In the genomic region with DNA sequence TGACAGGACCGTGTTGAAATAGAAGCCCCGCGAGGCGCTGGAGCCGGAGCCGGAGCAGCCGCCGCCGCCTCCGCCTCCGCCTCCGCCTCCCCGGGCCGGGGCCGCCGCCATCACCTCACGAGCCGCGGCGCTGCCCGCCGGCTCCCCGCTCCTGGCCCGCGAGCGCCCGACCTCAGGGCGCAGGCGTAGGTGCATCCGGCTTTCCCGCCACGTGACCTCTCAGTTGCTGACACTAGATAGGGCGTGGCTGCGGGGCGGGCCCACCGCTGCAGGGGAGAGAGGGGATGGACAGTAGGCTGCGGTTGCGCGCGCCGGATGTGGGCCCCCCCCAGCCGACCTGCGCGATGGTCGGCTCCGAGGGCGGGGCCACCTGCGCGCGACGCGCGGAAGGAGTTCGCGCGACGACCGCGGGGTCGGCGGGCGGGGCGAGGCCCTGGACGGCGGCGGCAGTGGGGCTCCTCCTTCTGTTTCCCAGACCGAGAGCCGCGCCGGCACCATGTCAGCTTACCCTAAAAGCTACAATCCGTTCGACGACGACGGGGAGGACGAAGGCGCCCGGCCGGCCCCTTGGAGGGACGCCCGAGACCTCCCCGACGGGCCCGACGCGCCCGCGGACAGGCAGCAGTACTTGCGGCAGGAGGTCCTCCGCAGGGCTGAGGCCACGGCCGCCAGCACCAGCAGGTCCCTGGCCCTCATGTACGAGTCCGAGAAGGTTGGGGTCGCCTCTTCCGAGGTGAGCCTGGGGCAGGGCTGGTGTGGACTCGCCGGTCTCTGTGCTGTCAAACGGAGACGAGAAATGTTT, we compare ENCODE assay signal across 8 cellular contexts. TPM values are rescaled to one million over a fixed set of nuclear protein-coding genes. Genes with fewer than 3 reads are reported as not detected.
A peak's percentile ranks its signal among the peaks of the same experiment; 100 is the strongest.
DNase-seq lines count a peak whose midpoint lies in the region; ATAC-seq and TF ChIP-seq lines count a peak whose summit lies in the region.

A gene (minus strand): TSS at position 197 of the 802 bp plus-strand sequence. CDS start 86 bp downstream, at position 111.
A gene (plus strand): TSS at position 393 of the 802 bp plus-strand sequence. CDS start 104 bp downstream, at position 497.

- H3K4me1 Mint-ChIP-seq in activated B cell treated with CpG ODN at 0.5 μM for 24 hours = peaks cover 46% of the 10 kb centered on the region

- peaks cover 8% of the 10 kb centered on the region for H3K4me1 ChIP-seq in smooth muscle cell (ENCODE audit: low read depth)

- intact Hi-C loops in activated B cell treated with CpG ODN at 0.5 μM for 24 hours (cut with micrococcal nuclease) = loop anchor here (1.0 to 5.0 kb wide), 6 partner anchors 58 to 1567 kb away; a partner anchor contains a TSS

- no peaks in the 10 kb centered on the region for H3K27me3 Mint-ChIP-seq in activated B cell treated with CpG ODN at 0.5 μM for 24 hours

- 2% methylated on average over 81 of the region's 100 CpGs for WGBS in smooth muscle cell (ENCODE audit: low lambda C conversion rate)

- no peaks in the 10 kb centered on the region for H3K9me3 ChIP-seq in smooth muscle cell (replicated peaks; ENCODE audit: low read depth)

- TF ChIP-seq CTCF in activated B cell treated with CpG ODN at 0.5 μM for 24 hours (IDR thresholded peaks at IDR 0.05) (no peak), cardiac fibroblast (IDR thresholded peaks at IDR 0.05; ENCODE audit: low read depth, low read length) (no peak), smooth muscle cell (IDR thresholded peaks at IDR 0.05; ENCODE audit: borderline replicate concordance, insufficient read depth, poor library complexity, severe bottlenecking) (no peak)

- H3K4me2 ChIP-seq in smooth muscle cell = peak within 1 kb of the TSS; percentile 95

- H3K27ac Mint-ChIP-seq in activated B cell treated with CpG ODN at 0.5 μM for 24 hours = peak within 1 kb of the TSS; percentile 80

- peak; percentile 100 for DNase-seq in AG08395 (ENCODE audit: low spot score)
- peak; percentile 87 for DNase-seq in NCI-H226
- peak; percentile 97 for DNase-seq in activated B cell treated with CpG ODN at 0.5 μM for 24 hours
- peak; percentile 98 to 99 for DNase-seq in cardiac fibroblast (ENCODE audit: low read depth in 2 of 2)
- peak; percentile 98 for DNase-seq in iPS-NIHi7 (ENCODE audit: extremely low spot score)
- DNase-seq in smooth muscle cell (lab: John Stamatoyannopoulos, UW; ENCODE audit: unreplicated experiment) = peak; percentile 84

- H3K79me2 ChIP-seq in smooth muscle cell (ENCODE audit: low read depth) = peaks cover 33% of the 10 kb centered on the region

- no peaks in the 10 kb centered on the region for H3K27me3 ChIP-seq in smooth muscle cell (ENCODE audit: low read depth)

- peaks cover 12% of the 10 kb centered on the region for H3K36me3 Mint-ChIP-seq in activated B cell treated with CpG ODN at 0.5 μM for 24 hours (ENCODE audit: low read depth)

- H2AFZ ChIP-seq in smooth muscle cell (ENCODE audit: low read depth) = peak within 1 kb of the TSS; percentile 96

- no peaks in the 10 kb centered on the region for H3K36me3 ChIP-seq in smooth muscle cell (ENCODE audit: low read depth)

- peak within 1 kb of the TSS; percentile 52 for H3K27ac ChIP-seq in smooth muscle cell (ENCODE audit: low read depth)

- peak within 1 kb of the TSS; percentile 89 for H3K4me3 Mint-ChIP-seq in activated B cell treated with CpG ODN at 0.5 μM for 24 hours

- H3K9me3 Mint-ChIP-seq in activated B cell treated with CpG ODN at 0.5 μM for 24 hours = no peaks in the 10 kb centered on the region

- POLR2A ChIA-PET in activated B cell treated with CpG ODN at 0.5 μM for 24 hours (lab: Charles Lee) = no interaction called here

- ATAC-seq in HG03175 (IDR thresholded peaks at IDR 0.05; ENCODE audit: unreplicated experiment) (peak; percentile 94), activated B cell treated with CpG ODN at 0.5 μM for 24 hours (ENCODE audit: low read depth) (peak; percentile 93)

- peak within 1 kb of the TSS; percentile 81 to 82 for H3K4me3 ChIP-seq in cardiac fibroblast (replicated peaks in 1 of 2; ENCODE audit: low read depth in 2 of 2, low read length in 2 of 2)
- peak within 1 kb of the TSS; percentile 86 for H3K4me3 ChIP-seq in smooth muscle cell

- peaks cover 56% of the 10 kb centered on the region for H4K20me1 ChIP-seq in smooth muscle cell (ENCODE audit: low read depth)

- CTCF ChIA-PET in activated B cell treated with CpG ODN at 0.5 μM for 24 hours (lab: Charles Lee) = no interaction called here

- peak within 1 kb of the TSS; percentile 80 for H3K9ac ChIP-seq in smooth muscle cell (ENCODE audit: low read depth)

- TF ChIP-seq POLR2A in GM18951 (IDR thresholded peaks at IDR 0.05; ENCODE audit: extremely low read depth, insufficient read depth, insufficient read length) = peak; percentile 96

- H3F3A ChIP-seq in smooth muscle cell (ENCODE audit: low read depth) = peaks cover 5% of the 10 kb centered on the region

- in situ Hi-C loops in GM18951 (cut with MboI; ENCODE audit: low sequenced_read_pairs, unreplicated experiment) = no loop called here

RNA-seq across cellular contexts. Expression of the first gene that starts in this region (rescaled TPM):
- 101 and 114 TPM in 2 replicates for total RNA-seq in activated B cell treated with CpG ODN at 0.5 μM for 24 hours
- total RNA-seq in smooth muscle cell = 19.2 and 33.2 TPM in 2 replicates
- 23.5 and 47.8 TPM in 2 replicates for polyA plus RNA-seq in smooth muscle cell

RNA-seq across cellular contexts. Expression of the second gene that starts in this region (rescaled TPM):
- total RNA-seq in activated B cell treated with CpG ODN at 0.5 μM for 24 hours = 22.1 and 23.6 TPM in 2 replicates
- total RNA-seq in smooth muscle cell = 8.1 and 9.4 TPM in 2 replicates
- 28.8 and 32.1 TPM in 2 replicates for polyA plus RNA-seq in smooth muscle cell

Comparison
In these comparisons a context has a peak if more than half of its experiments do, and no peak if none do; other contexts are left out.
1. Peak in every context shown above with its lines: DNase-seq, ATAC-seq, H3K4me3 ChIP-seq and H3K27ac ChIP-seq.